9 cellular contexts compared by ENCODE assay signal in the genomic region with DNA sequence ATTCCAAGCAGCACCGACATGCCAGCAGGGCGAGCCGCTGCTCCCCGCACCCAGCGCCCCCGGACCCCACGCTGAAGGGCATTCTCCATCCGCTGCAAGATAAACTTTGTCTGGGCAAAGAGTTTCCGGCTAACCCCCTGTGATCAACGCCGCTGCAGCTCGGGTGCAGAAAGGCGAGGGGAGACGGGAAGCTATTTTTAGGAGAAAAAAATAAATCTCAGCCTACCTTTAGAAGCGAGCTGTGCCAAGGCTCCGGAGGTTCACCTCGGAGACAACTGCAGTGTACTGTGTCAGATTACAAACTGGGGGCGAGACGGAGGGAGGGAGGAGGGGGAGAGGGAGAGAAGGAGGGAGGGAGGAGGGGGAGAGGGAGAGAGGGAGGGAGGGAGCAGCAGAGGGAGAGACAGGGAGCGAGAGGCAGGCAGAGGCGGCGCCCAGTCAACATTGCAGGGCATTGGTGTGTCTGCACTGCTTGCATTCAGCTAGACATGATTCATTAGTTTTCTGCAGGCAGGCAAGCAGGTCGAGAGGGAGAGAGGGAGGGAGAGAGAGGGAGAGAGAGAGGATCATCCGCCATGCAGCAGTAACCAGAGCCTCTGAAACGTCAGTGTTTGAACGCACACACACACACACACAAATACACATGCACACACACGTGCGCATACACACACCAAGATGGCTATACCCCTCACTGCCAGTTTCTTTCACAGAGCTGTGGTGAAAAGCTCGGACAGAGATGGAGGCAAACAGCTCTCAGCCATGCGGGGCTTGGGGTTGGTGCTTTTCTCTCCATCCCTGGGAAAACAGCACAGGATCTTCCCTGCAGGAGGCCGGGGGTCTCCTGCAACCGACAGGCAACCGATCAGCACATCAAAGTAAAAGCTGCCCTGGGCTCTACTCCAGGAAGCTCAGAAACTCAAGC. TPM values are rescaled to one million over a fixed set of nuclear protein-coding genes. Genes with fewer than 3 reads are reported as not detected.
DNase-seq lines count a peak whose midpoint lies in the region; ATAC-seq and TF ChIP-seq lines count a peak whose summit lies in the region.
"Had no signal": no experiment of that assay in that cellular context is flagged by ENCODE, and none has a peak within 500 bp of the region (broad histone marks: within the 10 kb centered on the region; RNA-seq: fewer than 3 reads in every experiment).

A gene with protein sequence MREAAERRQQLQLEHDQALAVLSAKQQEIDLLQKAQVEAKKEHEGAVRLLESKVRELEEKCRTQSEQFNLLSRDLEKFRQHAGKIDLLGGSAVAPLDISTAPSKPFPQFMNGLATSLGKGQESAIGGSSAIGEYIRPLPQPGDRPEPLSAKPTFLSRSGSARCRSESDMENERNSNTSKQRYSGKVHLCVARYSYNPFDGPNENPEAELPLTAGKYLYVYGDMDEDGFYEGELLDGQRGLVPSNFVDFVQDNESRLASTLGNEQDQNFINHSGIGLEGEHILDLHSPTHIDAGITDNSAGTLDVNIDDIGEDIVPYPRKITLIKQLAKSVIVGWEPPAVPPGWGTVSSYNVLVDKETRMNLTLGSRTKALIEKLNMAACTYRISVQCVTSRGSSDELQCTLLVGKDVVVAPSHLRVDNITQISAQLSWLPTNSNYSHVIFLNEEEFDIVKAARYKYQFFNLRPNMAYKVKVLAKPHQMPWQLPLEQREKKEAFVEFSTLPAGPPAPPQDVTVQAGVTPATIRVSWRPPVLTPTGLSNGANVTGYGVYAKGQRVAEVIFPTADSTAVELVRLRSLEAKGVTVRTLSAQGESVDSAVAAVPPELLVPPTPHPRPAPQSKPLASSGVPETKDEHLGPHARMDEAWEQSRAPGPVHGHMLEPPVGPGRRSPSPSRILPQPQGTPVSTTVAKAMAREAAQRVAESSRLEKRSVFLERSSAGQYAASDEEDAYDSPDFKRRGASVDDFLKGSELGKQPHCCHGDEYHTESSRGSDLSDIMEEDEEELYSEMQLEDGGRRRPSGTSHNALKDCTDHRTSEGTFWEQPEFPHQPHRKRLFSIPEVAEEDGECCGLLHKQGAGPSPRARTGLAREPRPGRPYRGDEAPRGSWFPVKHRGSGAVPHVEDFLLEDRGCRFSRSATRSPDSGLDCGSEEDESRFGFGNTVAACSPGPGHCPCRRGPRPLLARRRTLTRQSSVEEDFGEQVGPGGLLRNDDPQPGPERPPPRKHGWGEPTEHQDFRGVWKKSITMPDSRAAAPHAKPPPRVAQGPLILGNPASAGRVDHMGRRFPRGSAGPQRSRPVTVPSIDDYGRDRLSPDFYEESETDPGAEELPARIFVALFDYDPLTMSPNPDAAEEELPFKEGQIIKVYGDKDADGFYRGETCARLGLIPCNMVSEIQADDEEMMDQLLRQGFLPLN (N-terminal part only) (minus strand): TSS at position 304 of the 922 bp plus-strand sequence. CDS start 237,286 bp downstream, outside the sequence.

- H3K27ac ChIP-seq in fibroblast of lung (ENCODE audit: insufficient read depth, low read length) = no peak within 1 kb of the TSS
- peak within 1 kb of the TSS; percentile 72 for H3K27ac ChIP-seq in parathyroid adenoma

- H3K36me3 ChIP-seq in HAP-1 (replicated peaks) (no peaks in the 10 kb centered on the region), fibroblast of lung (ENCODE audit: control insufficient read depth, insufficient read depth, low read length) (no peaks in the 10 kb centered on the region), parathyroid adenoma (ENCODE audit: control insufficient read depth, insufficient read depth, low read length) (no peaks in the 10 kb centered on the region)

- H2AFZ ChIP-seq in fibroblast of lung (ENCODE audit: low read length) = no peak within 1 kb of the TSS
- peak within 1 kb of the TSS; percentile 82 for H2AFZ ChIP-seq in parathyroid adenoma

- no peak for ATAC-seq in HG02852 (IDR thresholded peaks at IDR 0.05; ENCODE audit: unreplicated experiment)

- DNase-seq in HAP-1 (ENCODE audit: low spot score in 2 of 2) (peak in 1 of 2 experiments; percentile 40), NCI-H526 treated with DMSO at 0.1 percent for 48 hours (lab: John Stamatoyannopoulos, UW) (peak; percentile 71), fibroblast of lung (ENCODE audit: low read depth in 2 of 2) (peak; percentile 16 to 56), HPDE6-E6E7 (ENCODE audit: extremely low spot score) (no peak), T-helper 1 cell (no peak)
- DNase-seq in stimulated activated CD4-positive, alpha-beta T cell treated with anti-CD3 and anti-CD28 coated beads, Interleukin-15, amount 100 ng/mL, for 24 hours = no peak

- in situ Hi-C loops in HAP-1 (cut with MboI; ENCODE audit: low sequenced_read_pairs) = no loop called here

- no peaks in the 10 kb centered on the region for H3K4me1 ChIP-seq in HAP-1
- H3K4me1 ChIP-seq in fibroblast of lung (ENCODE audit: control insufficient read depth, extremely low read depth, insufficient read depth, low read length) = no peaks in the 10 kb centered on the region
- peaks cover 9% of the 10 kb centered on the region for H3K4me1 ChIP-seq in parathyroid adenoma

- H3K9me3 ChIP-seq in HAP-1 = no peaks in the 10 kb centered on the region
- H3K9me3 ChIP-seq in fibroblast of lung (ENCODE audit: control insufficient read depth, insufficient read depth, low read depth, low read length) = no peaks in the 10 kb centered on the region
- H3K9me3 ChIP-seq in parathyroid adenoma (ENCODE audit: control insufficient read depth, low read length) = no peaks in the 10 kb centered on the region

- H4K20me1 ChIP-seq in fibroblast of lung (ENCODE audit: control insufficient read depth, extremely low read depth, insufficient read depth, low read length) = no peaks in the 10 kb centered on the region

- no peak for TF ChIP-seq CTCF in fibroblast of lung (conservative IDR thresholded peaks at IDR 0.05 in 1 of 2, IDR thresholded peaks at IDR 0.05 in 1 of 2; ENCODE audit: low read depth in 1 of 2, low read length in 2 of 2)
- TF ChIP-seq CTCF in parathyroid adenoma (IDR thresholded peaks at IDR 0.05) = no peak

- H3K27me3 ChIP-seq in HAP-1 (ENCODE audit: low read depth) (peaks cover 42% of the 10 kb centered on the region), fibroblast of lung (ENCODE audit: control insufficient read depth, insufficient read depth, low read length) (no peaks in the 10 kb centered on the region), parathyroid adenoma (ENCODE audit: control insufficient read depth, insufficient read depth, low read length) (no peaks in the 10 kb centered on the region)

- H3K4me2 ChIP-seq in fibroblast of lung (ENCODE audit: extremely low read depth, insufficient read depth, low read length) (no peak within 1 kb of the TSS), parathyroid adenoma (ENCODE audit: low read length) (peak within 1 kb of the TSS; percentile 54)

- H3K79me2 ChIP-seq in fibroblast of lung (ENCODE audit: control insufficient read depth, insufficient read depth, low read length) (no peaks in the 10 kb centered on the region), parathyroid adenoma (peaks cover 1% of the 10 kb centered on the region)

- H3K9ac ChIP-seq in fibroblast of lung (ENCODE audit: insufficient read depth, low read length) (no peak within 1 kb of the TSS), parathyroid adenoma (peak within 1 kb of the TSS; percentile 3)

- peak within 1 kb of the TSS; percentile 9 for H3K4me3 ChIP-seq in HAP-1
- H3K4me3 ChIP-seq in fibroblast of lung (replicated peaks in 1 of 4; ENCODE audit: control extremely low read depth in 1 of 4, insufficient read depth in 1 of 4, low read depth in 3 of 4, low read length in 4 of 4) = peak within 1 kb of the TSS in 1 of 4 experiments; percentile 4
- peak within 1 kb of the TSS; percentile 29 for H3K4me3 ChIP-seq in parathyroid adenoma (ENCODE audit: low read depth, low read length)

RNA-seq across cellular contexts. Expression of the gene that starts here (rescaled TPM):
- under 0.01 and 0.17 TPM in 2 replicates for total RNA-seq in fibroblast of lung
- polyA plus RNA-seq in fibroblast of lung = not detected in 2 replicates
- polyA plus RNA-seq in fibroblast of lung (2012) = not detected in 2 replicates
- polyA minus RNA-seq in fibroblast of lung (ENCODE audit: low replicate concordance) = not detected in 2 replicates
- total RNA-seq: pulmonary artery endothelial cell had no signal

Comparison
In these comparisons a context has a peak if more than half of its experiments do, and no peak if none do; other contexts are left out.
1. Peak in DNase-seq in fibroblast of lung; RNA of the gene not detected or under 1 TPM.